Comparison of ENCODE assay signal across 9 cellular contexts in the genomic region with DNA sequence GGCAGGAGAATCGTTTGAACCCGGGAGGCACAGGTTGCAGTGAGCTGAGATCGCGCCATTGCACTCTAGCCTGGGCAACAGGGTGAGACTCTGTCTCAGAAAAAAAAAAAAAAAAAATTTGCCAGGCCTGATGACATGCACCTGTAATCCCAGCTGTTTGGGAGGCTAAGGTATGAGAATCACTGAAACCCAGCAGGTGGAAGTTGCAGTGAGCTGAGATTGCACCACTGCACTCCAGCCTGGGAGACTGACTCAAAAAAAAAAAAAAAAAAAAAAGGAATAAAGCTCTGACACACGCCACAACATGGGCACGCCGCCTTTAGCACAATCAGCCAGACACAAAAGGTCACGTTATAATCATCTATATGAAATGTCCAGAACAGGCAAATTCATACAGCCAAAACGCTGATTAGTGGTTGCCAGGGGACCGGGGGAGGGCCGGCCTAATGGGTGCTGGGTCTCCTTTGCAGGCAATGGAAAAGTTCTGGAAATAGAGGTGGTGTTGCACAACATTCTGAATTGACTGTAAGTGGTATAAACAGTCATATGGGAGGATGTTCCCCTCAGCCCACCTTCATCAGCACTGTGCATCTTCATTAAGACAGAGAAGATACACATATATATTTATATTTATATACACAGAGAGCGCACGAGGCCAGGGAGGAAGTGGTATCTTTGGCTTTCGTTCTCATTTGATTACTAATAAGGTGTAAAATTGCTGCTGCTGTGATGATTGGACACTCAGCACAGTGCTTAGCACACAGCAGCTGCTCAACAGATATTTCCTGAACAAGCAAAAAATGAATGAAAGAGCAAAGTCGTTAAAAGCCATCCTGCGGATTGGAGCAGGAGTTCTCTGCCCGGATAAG. TPM values are rescaled to one million over a fixed set of nuclear protein-coding genes. Genes with fewer than 3 reads are reported as not detected.
DNase-seq lines count a peak whose midpoint lies in the region; ATAC-seq and TF ChIP-seq lines count a peak whose summit lies in the region.
"Had no signal": no experiment of that assay in that cellular context is flagged by ENCODE, and none has a peak within 500 bp of the region (broad histone marks: within the 10 kb centered on the region; RNA-seq: fewer than 3 reads in every experiment).

No MANE protein-coding gene starts in this region.

- peaks cover 28% of the 10 kb centered on the region for H3F3A ChIP-seq in DOHH2 (ENCODE audit: control insufficient read depth, insufficient read depth)

- POLR2A ChIA-PET in activated CD4-positive, alpha-beta memory T cell treated with anti-CD3 and anti-CD28 coated beads for 36 hours (lab: Charles Lee), result interaction anchor here (0.7 kb wide), 1 partner anchor 17 kb away, joined by 4 read pairs; the partner anchor contains the start of gene PPP6R1

- peak overlapping the region; percentile 94 for H3K27ac ChIP-seq in DOHH2 (ENCODE audit: low read depth, low read length)
- H3K27ac ChIP-seq: KMS-11 had no signal

- H3K9me3 ChIP-seq in DOHH2 (ENCODE audit: control insufficient read depth, insufficient read depth, low read length), result no peaks in the 10 kb centered on the region

- TF ChIP-seq CTCF in DOHH2 (IDR thresholded peaks at IDR 0.05; ENCODE audit: low read depth, low read length, poor library complexity, severe bottlenecking), result no peak

- 0 out of 2 replicates have a peak, but pooled peaks cover 9% of the 10 kb centered on the region for H4K20me1 ChIP-seq in DOHH2 (ENCODE audit: control insufficient read depth, insufficient read depth, low read depth, low read length)

- peak; percentile 26 for DNase-seq in activated CD4-positive, alpha-beta memory T cell treated with anti-CD3 and anti-CD28 coated beads for 36 hours
- DNase-seq in stimulated activated CD4-positive, alpha-beta T cell treated with anti-CD3 and anti-CD28 coated beads, Interleukin-12 subunit alpha, Interleukin-12 subunit beta, amount 100 ng/mL, for 4 hours, result no peak
- no peak for DNase-seq in kidney tubule cell (ENCODE audit: low spot score)
- DNase-seq in left colon, result no peak
- DNase-seq in NCI-H446 treated with DMSO at 0.1 percent for 48 hours (lab: John Stamatoyannopoulos, UW), result no peak

- H3K9me3 Mint-ChIP-seq in activated CD4-positive, alpha-beta memory T cell treated with anti-CD3 and anti-CD28 coated beads for 36 hours, result no peaks in the 10 kb centered on the region

- no peak overlapping the region for H3K4me3 Mint-ChIP-seq in activated CD4-positive, alpha-beta memory T cell treated with anti-CD3 and anti-CD28 coated beads for 36 hours

- H3K79me2 ChIP-seq in DOHH2 (ENCODE audit: control insufficient read depth, low read length), result peaks cover 14% of the 10 kb centered on the region

- no peaks in the 10 kb centered on the region; the same call in 1 of the 2 replicates for H3K27me3 ChIP-seq in DOHH2 (ENCODE audit: control insufficient read depth, low read length)

- peak overlapping the region; percentile 92 for H3K4me2 ChIP-seq in DOHH2 (ENCODE audit: low read length)
- H3K4me2 ChIP-seq: KMS-11 had no signal

- H3K36me3 Mint-ChIP-seq in activated CD4-positive, alpha-beta memory T cell treated with anti-CD3 and anti-CD28 coated beads for 36 hours, result peaks cover 29% of the 10 kb centered on the region

- CTCF ChIA-PET in activated CD4-positive, alpha-beta memory T cell treated with anti-CD3 and anti-CD28 coated beads for 36 hours (lab: Charles Lee), result no interaction called here

- H3K4me1 Mint-ChIP-seq in activated CD4-positive, alpha-beta memory T cell treated with anti-CD3 and anti-CD28 coated beads for 36 hours (ENCODE audit: low read depth), result peaks cover 32% of the 10 kb centered on the region

- intact Hi-C loops in activated CD4-positive, alpha-beta memory T cell treated with anti-CD3 and anti-CD28 coated beads for 36 hours (cut with micrococcal nuclease), result no loop called here
- intact Hi-C loops in left colon (cut with DNase I, micrococcal nuclease), result no loop called here

- peak; percentile 38 for ATAC-seq in GM19324 (IDR thresholded peaks at IDR 0.05; ENCODE audit: low FRiP score, unreplicated experiment)
- ATAC-seq in HG03135 (IDR thresholded peaks at IDR 0.05; ENCODE audit: unreplicated experiment), result peak; percentile 47
- ATAC-seq in left colon, result no peak

- peak overlapping the region; percentile 74 for H3K27ac Mint-ChIP-seq in activated CD4-positive, alpha-beta memory T cell treated with anti-CD3 and anti-CD28 coated beads for 36 hours

- no peaks in the 10 kb centered on the region for H3K27me3 Mint-ChIP-seq in activated CD4-positive, alpha-beta memory T cell treated with anti-CD3 and anti-CD28 coated beads for 36 hours

- H3K4me1 ChIP-seq in DOHH2 (ENCODE audit: control insufficient read depth, low read length), result peaks cover 60% of the 10 kb centered on the region

- H3K4me3 ChIP-seq in DOHH2 (ENCODE audit: low read length), result peak overlapping the region; percentile 72

- H3K9me2 ChIP-seq in DOHH2 (replicated peaks; ENCODE audit: control insufficient read depth, low read length), result no peaks in the 10 kb centered on the region

- peaks cover 29% of the 10 kb centered on the region for H3K36me3 ChIP-seq in DOHH2 (ENCODE audit: control insufficient read depth, low read length)

RNA-seq across cellular contexts. Expression of gene HSPBP1, which starts 3.8 kb away (rescaled TPM):
- 10 to 100 TPM; 45.0 to 45.4 TPM for total RNA-seq in activated CD4-positive, alpha-beta memory T cell treated with anti-CD3 and anti-CD28 coated beads for 36 hours
- total RNA-seq in left colon, result 10 to 100 TPM; 28.4 to 35.2 TPM

RNA-seq across cellular contexts. Expression of gene BRSK1, which starts 7.7 kb away (rescaled TPM):
- total RNA-seq in activated CD4-positive, alpha-beta memory T cell treated with anti-CD3 and anti-CD28 coated beads for 36 hours, result 1 to 10 TPM; 3.3 to 5.6 TPM
- total RNA-seq in left colon, result 1 to 10 TPM in 1 of 2 donors, under 1 TPM in 1; 0.95 to 1.3 TPM

RNA-seq across cellular contexts. Expression of gene PPP6R1, which starts 17.3 kb away (rescaled TPM):
- total RNA-seq in activated CD4-positive, alpha-beta memory T cell treated with anti-CD3 and anti-CD28 coated beads for 36 hours, result 100 to 1,000 TPM; 180 to 200 TPM
- 10 to 100 TPM; 56.6 to 59.5 TPM for total RNA-seq in left colon

RNA-seq across cellular contexts. Expression of gene TMEM86B, which starts 47.5 kb away (rescaled TPM):
- 1 to 10 TPM; 4.8 to 6.5 TPM for total RNA-seq in activated CD4-positive, alpha-beta memory T cell treated with anti-CD3 and anti-CD28 coated beads for 36 hours
- total RNA-seq in left colon, result 1 to 10 TPM; 2.2 to 2.9 TPM

RNA-seq across cellular contexts. Expression of gene TMEM150B, which starts 49.1 kb away (rescaled TPM):
- not detected for total RNA-seq in activated CD4-positive, alpha-beta memory T cell treated with anti-CD3 and anti-CD28 coated beads for 36 hours
- total RNA-seq in left colon, result 10 to 100 TPM; 50.2 to 54.6 TPM
